27 cellular contexts compared by ENCODE assay signal in genomic region chr5:32160228-32160627, GRCh38.
"Had no signal": no experiment of that assay in that cellular context is flagged by ENCODE, and none has a peak within 500 bp of the region (broad histone marks: within the 10 kb centered on the region; RNA-seq: fewer than 3 reads in every experiment).

No MANE protein-coding gene starts in this region.

- H3K36me3 ChIP-seq: adrenal gland had no signal

- H3K27ac ChIP-seq: adrenal gland, SK-N-MC had no signal

- DNase-seq: activated B cell treated with CpG ODN at 0.5 μM for 24 hours; activated CD4-positive, alpha-beta T cell treated with anti-CD3 and anti-CD28 coated beads for 1 hour; activated CD4-positive, alpha-beta T cell treated with anti-CD3 and anti-CD28 coated beads, Interleukin-2, amount 10 ng/mL, durations not matched to agents 24 days and 14 days; activated CD4-positive, alpha-beta T cell treated with anti-CD3 and anti-CD28 coated beads, Interleukin-2, amount 50 U/mL, for 48 hours; activated gamma-delta T cell; activated naive CD4-positive, alpha-beta T cell treated with anti-CD3 and anti-CD28 coated beads for 36 hours; activated T-cell treated with anti-CD3 and anti-CD28 coated beads for 4 hours; activated T-cell treated with anti-CD3 and anti-CD28 coated beads, Interleukin-2, amount 50 U/mL, for 48 hours; anterior cingulate cortex; caudate nucleus; Kasumi-1; NCI-H1105 treated with DMSO at 0.1 percent for 48 hours; NCI-H1436 treated with DMSO at 0.1 percent for 48 hours; NCI-H1930; NCI-H2171; NCI-H226; NCI-H526; NCI-H774; OCI-M1; RPMI8226; T-cell; T-helper 2 cell; T1000 had no signal

- H3K27me3 ChIP-seq: adrenal gland had no signal

- H3K9me3 Mint-ChIP-seq: activated B cell treated with CpG ODN at 0.5 μM for 24 hours; activated CD4-positive, alpha-beta T cell treated with anti-CD3 and anti-CD28 coated beads, Interleukin-2, amount 10 ng/mL, durations not matched to agents 24 days and 14 days; activated naive CD4-positive, alpha-beta T cell treated with anti-CD3 and anti-CD28 coated beads for 36 hours; activated T-helper 17 cell treated with anti-CD3 and anti-CD28 coated beads, Interleukin-2, amount 50 U/mL, for 72 hours; T-cell had no signal

- H3K4me3 ChIP-seq: adrenal gland, SK-N-MC had no signal

- H3K9me3 ChIP-seq: adrenal gland had no signal

- H3K4me3 Mint-ChIP-seq: activated B cell treated with CpG ODN at 0.5 μM for 24 hours; activated CD4-positive, alpha-beta T cell treated with anti-CD3 and anti-CD28 coated beads, Interleukin-2, amount 10 ng/mL, durations not matched to agents 24 days and 14 days; activated naive CD4-positive, alpha-beta T cell treated with anti-CD3 and anti-CD28 coated beads for 36 hours; activated naive CD8-positive, alpha-beta T cell; activated T-helper 17 cell treated with anti-CD3 and anti-CD28 coated beads, Interleukin-2, amount 50 U/mL, for 72 hours; T-cell had no signal

- H3K27ac Mint-ChIP-seq: activated B cell treated with CpG ODN at 0.5 μM for 24 hours; activated CD4-positive, alpha-beta T cell treated with anti-CD3 and anti-CD28 coated beads, Interleukin-2, amount 10 ng/mL, durations not matched to agents 24 days and 14 days; activated naive CD4-positive, alpha-beta T cell treated with anti-CD3 and anti-CD28 coated beads for 36 hours; activated naive CD8-positive, alpha-beta T cell; activated T-helper 17 cell treated with anti-CD3 and anti-CD28 coated beads, Interleukin-2, amount 50 U/mL, for 72 hours; T-cell had no signal

- H3K36me3 Mint-ChIP-seq: activated naive CD8-positive, alpha-beta T cell had no signal

- H3K27me3 Mint-ChIP-seq: activated B cell treated with CpG ODN at 0.5 μM for 24 hours; activated CD4-positive, alpha-beta T cell treated with anti-CD3 and anti-CD28 coated beads, Interleukin-2, amount 10 ng/mL, durations not matched to agents 24 days and 14 days; activated naive CD8-positive, alpha-beta T cell; activated T-helper 17 cell treated with anti-CD3 and anti-CD28 coated beads, Interleukin-2, amount 50 U/mL, for 72 hours; T-cell had no signal
